In the genomic region with DNA sequence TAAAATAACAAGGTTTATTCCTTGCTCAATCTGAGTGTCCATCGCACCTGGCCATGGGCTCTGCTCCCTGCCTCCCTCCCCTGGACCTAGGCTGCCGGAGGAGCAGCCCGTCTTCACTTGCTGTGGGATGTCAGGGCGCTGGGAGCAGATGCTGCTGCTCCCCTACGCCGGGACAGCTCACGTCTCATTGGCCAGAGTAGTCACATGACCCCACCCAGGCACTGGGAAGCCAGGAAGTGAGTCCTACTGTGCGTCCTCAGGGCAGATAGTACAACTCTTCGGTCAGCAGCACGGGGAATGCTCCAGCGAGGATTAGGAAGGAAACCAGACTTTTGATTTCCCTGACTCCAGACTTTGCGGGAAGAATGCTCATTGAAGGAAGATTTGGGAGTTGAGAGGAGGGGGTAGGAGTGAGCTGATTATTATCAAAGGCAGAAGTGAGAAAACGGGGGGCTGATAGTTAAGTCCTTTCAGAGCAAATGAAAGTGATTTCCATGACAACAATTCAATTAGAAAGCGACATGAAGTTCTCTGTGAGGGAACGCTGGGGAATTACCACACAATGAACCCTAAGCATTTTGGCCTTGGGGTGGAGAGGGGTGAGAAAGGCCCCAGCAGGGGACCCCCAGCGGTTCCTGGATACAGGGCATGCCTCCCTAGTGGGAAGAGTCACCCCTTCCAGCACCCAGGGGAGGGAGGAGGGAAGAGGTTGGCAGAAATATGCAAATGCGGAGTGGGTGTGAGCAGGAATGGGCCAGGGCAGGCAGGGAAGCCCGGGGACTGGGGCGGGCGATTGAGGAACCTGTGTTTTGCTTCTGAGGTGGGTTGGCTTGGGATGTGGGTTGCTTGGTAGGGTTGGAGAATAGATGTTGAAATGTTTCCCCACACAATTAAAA, we compare ENCODE assay signal across 22 cellular contexts.
A peak's percentile ranks its signal among the peaks of the same experiment; 100 is the strongest.
DNase-seq lines count a peak whose midpoint lies in the region; ATAC-seq and TF ChIP-seq lines count a peak whose summit lies in the region.
"Had no signal": no experiment of that assay in that cellular context is flagged by ENCODE, and none has a peak within 500 bp of the region (broad histone marks: within the 10 kb centered on the region; RNA-seq: fewer than 3 reads in every experiment).

No MANE protein-coding gene starts in this region.

- H3K9me2 ChIP-seq in GM23338 (ENCODE audit: insufficient read depth), result no peaks in the 10 kb centered on the region
- no peaks in the 10 kb centered on the region for H3K9me2 ChIP-seq in hepatocyte (replicated peaks; ENCODE audit: insufficient read depth)

- H3K9me3 Mint-ChIP-seq in GM23338, result no peaks in the 10 kb centered on the region; the same call in 2 of the 3 replicates
- H3K9me3 Mint-ChIP-seq: T-helper 1 cell treated with Interleukin-12 subunit alpha and Interleukin-12 subunit beta and Interleukin-4 antibody, amounts not matched to agents 30 μg/mL and 1 μg/mL, for 36 hours had no signal

- H3K79me1 ChIP-seq in neuronal stem cell (ENCODE audit: low read depth, low read length), result peaks cover 3% of the 10 kb centered on the region

- H3K9me3 ChIP-seq in hepatocyte (ENCODE audit: low read depth) (no peaks in the 10 kb centered on the region), neuronal stem cell (replicated peaks in 1 of 2; ENCODE audit: control insufficient read depth in 2 of 2, insufficient read depth in 1 of 2, low read depth in 1 of 2, low read length in 2 of 2) (peaks cover 0 to 2% of the 10 kb centered on the region in 2 donors)
- H3K9me3 ChIP-seq: BE2C, tibial artery had no signal

- H3K4me3 ChIP-seq in GM23338 (peak overlapping the region; percentile 42), hepatocyte (no peak overlapping the region), neuronal stem cell (ENCODE audit: low read length in 2 of 2) (no peak overlapping the region)
- H3K4me3 ChIP-seq: tibial artery had no signal

- H3K4me2 ChIP-seq in GM23338, result peak overlapping the region; percentile 54
- H3K4me2 ChIP-seq in hepatocyte, result no peak overlapping the region
- peak overlapping the region; percentile 34 for H3K4me2 ChIP-seq in neuronal stem cell (ENCODE audit: insufficient read depth, low read length, poor library complexity, severe bottlenecking)

- H3K36me3 Mint-ChIP-seq in GM23338 (ENCODE audit: low read depth), result peaks cover 24% of the 10 kb centered on the region
- H3K36me3 Mint-ChIP-seq: activated CD8-positive, alpha-beta memory T cell treated with anti-CD3 and anti-CD28 coated beads, Interleukin-2, amount 10 ng/mL, durations not matched to agents 7 days and 5 days had no signal

- H4K91ac ChIP-seq in neuronal stem cell (ENCODE audit: low read depth, low read length, poor library complexity), result no peak overlapping the region

- H3K4me1 ChIP-seq in GM23338 (ENCODE audit: insufficient read depth) (peaks cover 9% of the 10 kb centered on the region), hepatocyte (ENCODE audit: insufficient read depth) (no peaks in the 10 kb centered on the region), neuronal stem cell (ENCODE audit: control insufficient read depth in 2 of 2, insufficient read depth in 1 of 2, low read depth in 1 of 2, low read length in 2 of 2) (peaks cover 0 to 13% of the 10 kb centered on the region in 2 donors)
- H3K4me1 ChIP-seq: BE2C, tibial artery had no signal

- peaks cover 26% of the 10 kb centered on the region for H3K79me2 ChIP-seq in GM23338 (replicated peaks; ENCODE audit: insufficient read depth)
- no peaks in the 10 kb centered on the region for H3K79me2 ChIP-seq in hepatocyte

- no peak overlapping the region for H3K9ac ChIP-seq in neuronal stem cell (ENCODE audit: low read depth, low read length, poor library complexity)

- ATAC-seq in GM23338 (peak; percentile 97), HG02623 (IDR thresholded peaks at IDR 0.05; ENCODE audit: unreplicated experiment) (no peak), GM18502 (IDR thresholded peaks at IDR 0.05; ENCODE audit: poor library complexity, unreplicated experiment) (no peak)
- ATAC-seq: activated CD8-positive, alpha-beta memory T cell treated with anti-CD3 and anti-CD28 coated beads, Interleukin-2, amount 10 ng/mL, durations not matched to agents 7 days and 5 days; effector memory CD8-positive, alpha-beta T cell; HepG2 had no signal

- H2BK12ac ChIP-seq in neuronal stem cell (ENCODE audit: low read length), result no peak overlapping the region

- H4K20me1 ChIP-seq in GM23338 (replicated peaks; ENCODE audit: insufficient read depth), result peaks cover 6% of the 10 kb centered on the region
- no peaks in the 10 kb centered on the region for H4K20me1 ChIP-seq in hepatocyte (ENCODE audit: insufficient read depth, poor library complexity, severe bottlenecking)

- DNase-seq in GM23338 (ENCODE audit: low spot score) (peak; percentile 93), RPMI7951 (ENCODE audit: low read depth) (peak; percentile 5), hepatocyte (ENCODE audit: low spot score) (peak; percentile 23), neuronal stem cell (ENCODE audit: low spot score) (peak; percentile 32), NCI-H2107 treated with DMSO at 0.1 percent for 48 hours (lab: John Stamatoyannopoulos, UW; ENCODE audit: unreplicated experiment) (no peak), EL (no peak)
- DNase-seq: activated B cell treated with CpG ODN at 0.5 μM for 24 hours; activated CD8-positive, alpha-beta memory T cell treated with anti-CD3 and anti-CD28 coated beads, Interleukin-2, amount 10 ng/mL, durations not matched to agents 7 days and 5 days; activated effector memory CD4-positive, alpha-beta T cell treated with anti-CD3 and anti-CD28 coated beads, Interleukin-2, amount 50 U/mL, for 16 hours; BE2C; Calu3; effector memory CD8-positive, alpha-beta T cell; HCEC 1CT; NCI-H1694; NCI-H446; Right ventricle myocardium superior; small intestine; tibial artery had no signal

- peak overlapping the region; percentile 62 for H3K4me3 Mint-ChIP-seq in GM23338
- H3K4me3 Mint-ChIP-seq: activated B cell treated with CpG ODN at 0.5 μM for 24 hours; activated CD8-positive, alpha-beta memory T cell treated with anti-CD3 and anti-CD28 coated beads, Interleukin-2, amount 10 ng/mL, durations not matched to agents 7 days and 5 days; effector memory CD8-positive, alpha-beta T cell; T-helper 1 cell treated with Interleukin-12 subunit alpha and Interleukin-12 subunit beta and Interleukin-4 antibody, amounts not matched to agents 30 μg/mL and 1 μg/mL, for 36 hours had no signal

- no peak overlapping the region for H3K23ac ChIP-seq in neuronal stem cell (ENCODE audit: low read depth, low read length, poor library complexity)

- H2BK5ac ChIP-seq in neuronal stem cell (ENCODE audit: low read length), result no peak overlapping the region

- no peak overlapping the region for H2AK5ac ChIP-seq in neuronal stem cell (ENCODE audit: low read depth, low read length)

- H3K27me3 Mint-ChIP-seq in GM23338 (ENCODE audit: insufficient read depth, low read depth, poor library complexity), result peaks cover 18% of the 10 kb centered on the region

- H4K8ac ChIP-seq in neuronal stem cell (ENCODE audit: low read depth, low read length), result no peak overlapping the region

- H3K36me3 ChIP-seq in GM23338 (ENCODE audit: insufficient read depth) (no peaks in the 10 kb centered on the region), hepatocyte (replicated peaks; ENCODE audit: insufficient read depth, low read depth) (no peaks in the 10 kb centered on the region), neuronal stem cell (replicated peaks in 1 of 2; ENCODE audit: control insufficient read depth in 2 of 2, insufficient read depth in 2 of 2, low read length in 2 of 2) (no peaks in the 10 kb centered on the region)
- H3K36me3 ChIP-seq: BE2C, tibial artery had no signal

- peaks cover 41% of the 10 kb centered on the region for H3K4me1 Mint-ChIP-seq in GM23338
- H3K4me1 Mint-ChIP-seq: activated B cell treated with CpG ODN at 0.5 μM for 24 hours had no signal

- WGBS in hepatocyte (ENCODE audit: low lambda C conversion rate, missing lambda C conversion rate), result 16% methylated on average over 20 of the region's 20 CpGs
- no CpG with 5 or more reads among the region's 20 CpGs for WGBS in neuronal stem cell (ENCODE audit: extremely low coverage in 2 of 2, insufficient read length in 2 of 2, insufficient replicate concordance in 1 of 2), 2 donors

- no peak overlapping the region for H2BK15ac ChIP-seq in neuronal stem cell (ENCODE audit: low read length)

- no peak overlapping the region for H3K14ac ChIP-seq in neuronal stem cell (ENCODE audit: low read length)

- H3K27ac Mint-ChIP-seq in GM23338, result peak overlapping the region; percentile 89
- H3K27ac Mint-ChIP-seq: activated B cell treated with CpG ODN at 0.5 μM for 24 hours; activated CD8-positive, alpha-beta memory T cell treated with anti-CD3 and anti-CD28 coated beads, Interleukin-2, amount 10 ng/mL, durations not matched to agents 7 days and 5 days; effector memory CD8-positive, alpha-beta T cell; T-helper 1 cell treated with Interleukin-12 subunit alpha and Interleukin-12 subunit beta and Interleukin-4 antibody, amounts not matched to agents 30 μg/mL and 1 μg/mL, for 36 hours had no signal

- H2AFZ ChIP-seq in GM23338, result no peak overlapping the region
- H2AFZ ChIP-seq in hepatocyte, result no peak overlapping the region
- peak overlapping the region; percentile 43 for H2AFZ ChIP-seq in neuronal stem cell (ENCODE audit: low read length)

- TF ChIP-seq CTCF in GM23338 (conservative IDR thresholded peaks at IDR 0.05; ENCODE audit: low read depth in 2 of 2), result no peak
- TF ChIP-seq CTCF in hepatocyte (IDR thresholded peaks at IDR 0.05; ENCODE audit: poor library complexity), result no peak

- no peak overlapping the region for H3K4ac ChIP-seq in neuronal stem cell (ENCODE audit: low read length)

- H3K27ac ChIP-seq in GM23338 (ENCODE audit: low read depth) (peak overlapping the region; percentile 61), hepatocyte (no peak overlapping the region), neuronal stem cell (replicated peaks; ENCODE audit: low read length) (peak overlapping the region; percentile 5)
- H3K27ac ChIP-seq: tibial artery had no signal

- H3K18ac ChIP-seq in neuronal stem cell (ENCODE audit: low read length), result peak overlapping the region; percentile 46

- H2BK120ac ChIP-seq in neuronal stem cell (ENCODE audit: low read depth, low read length), result no peak overlapping the region

- peaks cover 8% of the 10 kb centered on the region; the same call in 1 of the 2 replicates for H3F3A ChIP-seq in GM23338 (replicated peaks; ENCODE audit: low read depth)

- H3K27me3 ChIP-seq in GM23338 (ENCODE audit: insufficient read depth), result no peaks in the 10 kb centered on the region
- peaks cover 15% of the 10 kb centered on the region for H3K27me3 ChIP-seq in hepatocyte
- H3K27me3 ChIP-seq in neuronal stem cell (ENCODE audit: control insufficient read depth in 3 of 3, insufficient read depth in 3 of 3, low read depth in 1 of 3, low read length in 3 of 3), result peaks cover 0 to 4% (median 0%) of the 10 kb centered on the region in 3 experiments

TF ChIP-seq in GM23338, 12 proteins besides CTCF, POLR2A, EP300 and RAD21:
- TF ChIP-seq EZH2 (IDR thresholded peaks at IDR 0.05; ENCODE audit: low read depth, unreplicated experiment) (no peak), POLR2AphosphoS5 (IDR thresholded peaks at IDR 0.05; ENCODE audit: low read depth) (peak; percentile 45)

Comparison
In these comparisons a context has a peak if more than half of its experiments do, and no peak if none do; other contexts are left out.
1. DNase-seq: peak in GM23338 (single experiment), RPMI7951 (single experiment), hepatocyte (single experiment) and neuronal stem cell (single experiment); none in NCI-H2107 treated with DMSO at 0.1 percent for 48 hours (single experiment) and EL (single experiment).